Comparison of ENCODE assay signal across 1 cellular context in the genomic region with DNA sequence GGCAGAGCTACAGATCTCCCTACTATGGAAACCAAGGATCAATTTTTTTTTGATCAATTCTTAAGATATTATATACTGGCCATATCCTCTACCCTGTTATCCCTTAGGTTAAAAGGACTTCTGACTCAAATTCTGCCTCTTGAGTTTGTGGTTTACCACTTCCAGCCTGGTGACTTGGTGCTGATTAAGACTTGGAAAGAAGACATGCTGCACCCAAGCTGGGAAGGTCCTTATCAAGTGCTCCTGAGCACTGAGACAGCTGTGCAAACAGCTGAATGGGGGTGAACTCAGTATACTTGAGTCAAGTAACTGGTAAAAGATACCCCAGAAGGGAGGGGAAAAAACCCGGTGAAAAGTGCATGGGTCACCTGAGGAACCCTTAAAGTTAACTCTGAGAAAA.
TF ChIP-seq lines count a peak whose summit lies in the region.

No MANE protein-coding gene starts in this region.

TF ChIP-seq in K562, 482 proteins besides CTCF, POLR2A, EP300 and RAD21 (continued from another document):
- TF ChIP-seq, protein P1, sequence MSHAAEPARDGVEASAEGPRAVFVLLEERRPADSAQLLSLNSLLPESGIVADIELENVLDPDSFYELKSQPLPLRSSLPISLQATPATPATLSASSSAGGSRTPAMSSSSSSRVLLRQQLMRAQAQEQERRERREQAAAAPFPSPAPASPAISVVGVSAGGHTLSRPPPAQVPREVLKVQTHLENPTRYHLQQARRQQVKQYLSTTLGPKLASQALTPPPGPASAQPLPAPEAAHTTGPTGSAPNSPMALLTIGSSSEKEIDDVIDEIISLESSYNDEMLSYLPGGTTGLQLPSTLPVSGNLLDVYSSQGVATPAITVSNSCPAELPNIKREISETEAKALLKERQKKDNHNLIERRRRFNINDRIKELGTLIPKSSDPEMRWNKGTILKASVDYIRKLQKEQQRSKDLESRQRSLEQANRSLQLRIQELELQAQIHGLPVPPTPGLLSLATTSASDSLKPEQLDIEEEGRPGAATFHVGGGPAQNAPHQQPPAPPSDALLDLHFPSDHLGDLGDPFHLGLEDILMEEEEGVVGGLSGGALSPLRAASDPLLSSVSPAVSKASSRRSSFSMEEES (CRISPR knock-in tag; IDR thresholded peaks at IDR 0.05), result no peak
- 0 out of 2 replicates have a peak, but pooled peaks have one; percentile 22 for TF ChIP-seq CREM (IDR thresholded peaks at IDR 0.05; ENCODE audit: low read depth)
- TF ChIP-seq ZNF561 (CRISPR knock-in tag; conservative IDR thresholded peaks at IDR 0.05), result no peak
- TF ChIP-seq TRIM24 (IDR thresholded peaks at IDR 0.05), result peak; percentile 86 to 90
- peak; percentile 35; the same call in 1 of the 2 replicates for TF ChIP-seq MTA3 (IDR thresholded peaks at IDR 0.05; ENCODE audit: borderline replicate concordance)
- TF ChIP-seq, protein P2, sequence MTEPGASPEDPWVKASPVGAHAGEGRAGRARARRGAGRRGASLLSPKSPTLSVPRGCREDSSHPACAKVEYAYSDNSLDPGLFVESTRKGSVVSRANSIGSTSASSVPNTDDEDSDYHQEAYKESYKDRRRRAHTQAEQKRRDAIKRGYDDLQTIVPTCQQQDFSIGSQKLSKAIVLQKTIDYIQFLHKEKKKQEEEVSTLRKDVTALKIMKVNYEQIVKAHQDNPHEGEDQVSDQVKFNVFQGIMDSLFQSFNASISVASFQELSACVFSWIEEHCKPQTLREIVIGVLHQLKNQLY (CRISPR knock-in tag; conservative IDR thresholded peaks at IDR 0.05), result no peak
- no peak for TF ChIP-seq ATF1 (CRISPR knock-in tag; IDR thresholded peaks at IDR 0.05)
- TF ChIP-seq ATF1 (tag; IDR thresholded peaks at IDR 0.05), result no peak
- no peak for TF ChIP-seq KAT7 (CRISPR knock-in tag; IDR thresholded peaks at IDR 0.05; ENCODE audit: borderline replicate concordance)
- 0 out of 2 replicates have a peak, but pooled peaks have one; percentile 39 for TF ChIP-seq ZNF589 (CRISPR knock-in tag; IDR thresholded peaks at IDR 0.05; ENCODE audit: low read depth)
- TF ChIP-seq, protein P3, sequence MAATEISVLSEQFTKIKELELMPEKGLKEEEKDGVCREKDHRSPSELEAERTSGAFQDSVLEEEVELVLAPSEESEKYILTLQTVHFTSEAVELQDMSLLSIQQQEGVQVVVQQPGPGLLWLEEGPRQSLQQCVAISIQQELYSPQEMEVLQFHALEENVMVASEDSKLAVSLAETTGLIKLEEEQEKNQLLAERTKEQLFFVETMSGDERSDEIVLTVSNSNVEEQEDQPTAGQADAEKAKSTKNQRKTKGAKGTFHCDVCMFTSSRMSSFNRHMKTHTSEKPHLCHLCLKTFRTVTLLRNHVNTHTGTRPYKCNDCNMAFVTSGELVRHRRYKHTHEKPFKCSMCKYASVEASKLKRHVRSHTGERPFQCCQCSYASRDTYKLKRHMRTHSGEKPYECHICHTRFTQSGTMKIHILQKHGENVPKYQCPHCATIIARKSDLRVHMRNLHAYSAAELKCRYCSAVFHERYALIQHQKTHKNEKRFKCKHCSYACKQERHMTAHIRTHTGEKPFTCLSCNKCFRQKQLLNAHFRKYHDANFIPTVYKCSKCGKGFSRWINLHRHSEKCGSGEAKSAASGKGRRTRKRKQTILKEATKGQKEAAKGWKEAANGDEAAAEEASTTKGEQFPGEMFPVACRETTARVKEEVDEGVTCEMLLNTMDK (IDR thresholded peaks at IDR 0.05; ENCODE audit: borderline replicate concordance, insufficient read depth, low read depth, low read length, poor library complexity, severe bottlenecking), result no peak
- TF ChIP-seq, protein P4, sequence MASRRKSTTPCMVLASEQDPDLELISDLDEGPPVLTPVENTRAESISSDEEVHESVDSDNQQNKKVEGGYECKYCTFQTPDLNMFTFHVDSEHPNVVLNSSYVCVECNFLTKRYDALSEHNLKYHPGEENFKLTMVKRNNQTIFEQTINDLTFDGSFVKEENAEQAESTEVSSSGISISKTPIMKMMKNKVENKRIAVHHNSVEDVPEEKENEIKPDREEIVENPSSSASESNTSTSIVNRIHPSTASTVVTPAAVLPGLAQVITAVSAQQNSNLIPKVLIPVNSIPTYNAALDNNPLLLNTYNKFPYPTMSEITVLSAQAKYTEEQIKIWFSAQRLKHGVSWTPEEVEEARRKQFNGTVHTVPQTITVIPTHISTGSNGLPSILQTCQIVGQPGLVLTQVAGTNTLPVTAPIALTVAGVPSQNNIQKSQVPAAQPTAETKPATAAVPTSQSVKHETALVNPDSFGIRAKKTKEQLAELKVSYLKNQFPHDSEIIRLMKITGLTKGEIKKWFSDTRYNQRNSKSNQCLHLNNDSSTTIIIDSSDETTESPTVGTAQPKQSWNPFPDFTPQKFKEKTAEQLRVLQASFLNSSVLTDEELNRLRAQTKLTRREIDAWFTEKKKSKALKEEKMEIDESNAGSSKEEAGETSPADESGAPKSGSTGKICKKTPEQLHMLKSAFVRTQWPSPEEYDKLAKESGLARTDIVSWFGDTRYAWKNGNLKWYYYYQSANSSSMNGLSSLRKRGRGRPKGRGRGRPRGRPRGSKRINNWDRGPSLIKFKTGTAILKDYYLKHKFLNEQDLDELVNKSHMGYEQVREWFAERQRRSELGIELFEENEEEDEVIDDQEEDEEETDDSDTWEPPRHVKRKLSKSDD (conservative IDR thresholded peaks at IDR 0.05; ENCODE audit: low read length), result no peak
- TF ChIP-seq, protein P5, sequence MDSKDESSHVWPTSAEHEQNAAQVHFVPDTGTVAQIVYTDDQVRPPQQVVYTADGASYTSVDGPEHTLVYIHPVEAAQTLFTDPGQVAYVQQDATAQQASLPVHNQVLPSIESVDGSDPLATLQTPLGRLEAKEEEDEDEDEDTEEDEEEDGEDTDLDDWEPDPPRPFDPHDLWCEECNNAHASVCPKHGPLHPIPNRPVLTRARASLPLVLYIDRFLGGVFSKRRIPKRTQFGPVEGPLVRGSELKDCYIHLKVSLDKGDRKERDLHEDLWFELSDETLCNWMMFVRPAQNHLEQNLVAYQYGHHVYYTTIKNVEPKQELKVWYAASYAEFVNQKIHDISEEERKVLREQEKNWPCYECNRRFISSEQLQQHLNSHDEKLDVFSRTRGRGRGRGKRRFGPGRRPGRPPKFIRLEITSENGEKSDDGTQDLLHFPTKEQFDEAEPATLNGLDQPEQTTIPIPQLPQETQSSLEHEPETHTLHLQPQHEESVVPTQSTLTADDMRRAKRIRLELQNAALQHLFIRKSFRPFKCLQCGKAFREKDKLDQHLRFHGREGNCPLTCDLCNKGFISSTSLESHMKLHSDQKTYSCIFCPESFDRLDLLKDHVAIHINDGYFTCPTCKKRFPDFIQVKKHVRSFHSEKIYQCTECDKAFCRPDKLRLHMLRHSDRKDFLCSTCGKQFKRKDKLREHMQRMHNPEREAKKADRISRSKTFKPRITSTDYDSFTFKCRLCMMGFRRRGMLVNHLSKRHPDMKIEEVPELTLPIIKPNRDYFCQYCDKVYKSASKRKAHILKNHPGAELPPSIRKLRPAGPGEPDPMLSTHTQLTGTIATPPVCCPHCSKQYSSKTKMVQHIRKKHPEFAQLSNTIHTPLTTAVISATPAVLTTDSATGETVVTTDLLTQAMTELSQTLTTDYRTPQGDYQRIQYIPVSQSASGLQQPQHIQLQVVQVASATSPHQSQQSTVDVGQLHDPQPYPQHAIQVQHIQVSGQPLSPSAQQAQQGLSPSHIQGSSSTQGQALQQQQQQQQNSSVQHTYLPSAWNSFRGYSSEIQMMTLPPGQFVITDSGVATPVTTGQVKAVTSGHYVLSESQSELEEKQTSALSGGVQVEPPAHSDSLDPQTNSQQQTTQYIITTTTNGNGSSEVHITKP (IDR thresholded peaks at IDR 0.05; ENCODE audit: partially characterized antibody), result no peak
- TF ChIP-seq EHMT2 (IDR thresholded peaks at IDR 0.05), result 0 out of 2 replicates have a peak, but pooled peaks have one; percentile 26
- no peak for TF ChIP-seq SIN3B (IDR thresholded peaks at IDR 0.05; ENCODE audit: low read depth)
- TF ChIP-seq POLR2B (IDR thresholded peaks at IDR 0.05; ENCODE audit: low read depth, partially characterized antibody), result no peak
- peak; percentile 80 for TF ChIP-seq MTA2 (IDR thresholded peaks at IDR 0.05; ENCODE audit: low read depth)
- TF ChIP-seq, protein P6, sequence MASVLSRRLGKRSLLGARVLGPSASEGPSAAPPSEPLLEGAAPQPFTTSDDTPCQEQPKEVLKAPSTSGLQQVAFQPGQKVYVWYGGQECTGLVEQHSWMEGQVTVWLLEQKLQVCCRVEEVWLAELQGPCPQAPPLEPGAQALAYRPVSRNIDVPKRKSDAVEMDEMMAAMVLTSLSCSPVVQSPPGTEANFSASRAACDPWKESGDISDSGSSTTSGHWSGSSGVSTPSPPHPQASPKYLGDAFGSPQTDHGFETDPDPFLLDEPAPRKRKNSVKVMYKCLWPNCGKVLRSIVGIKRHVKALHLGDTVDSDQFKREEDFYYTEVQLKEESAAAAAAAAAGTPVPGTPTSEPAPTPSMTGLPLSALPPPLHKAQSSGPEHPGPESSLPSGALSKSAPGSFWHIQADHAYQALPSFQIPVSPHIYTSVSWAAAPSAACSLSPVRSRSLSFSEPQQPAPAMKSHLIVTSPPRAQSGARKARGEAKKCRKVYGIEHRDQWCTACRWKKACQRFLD (CRISPR knock-in tag; IDR thresholded peaks at IDR 0.05), result peak; percentile 87
- no peak for TF ChIP-seq PRPF4 (IDR thresholded peaks at IDR 0.05; ENCODE audit: insufficient read depth, low read depth, low read length, poor library complexity, severe bottlenecking)
- no peak for TF ChIP-seq GTF2E2 (tag; IDR thresholded peaks at IDR 0.05)
- TF ChIP-seq SMARCE1 (IDR thresholded peaks at IDR 0.05), result peak; percentile 89
- no peak for TF ChIP-seq XRCC3 (IDR thresholded peaks at IDR 0.05)
